Comparison of ENCODE assay signal across 5 cellular contexts in genomic region chr7:144264692-144265091, GRCh38. TPM values are rescaled to one million over a fixed set of nuclear protein-coding genes. Genes with fewer than 3 reads are reported as not detected.
"Had no signal": no experiment of that assay in that cellular context is flagged by ENCODE, and none has a peak within 500 bp of the region (broad histone marks: within the 10 kb centered on the region; RNA-seq: fewer than 3 reads in every experiment).

A gene with protein sequence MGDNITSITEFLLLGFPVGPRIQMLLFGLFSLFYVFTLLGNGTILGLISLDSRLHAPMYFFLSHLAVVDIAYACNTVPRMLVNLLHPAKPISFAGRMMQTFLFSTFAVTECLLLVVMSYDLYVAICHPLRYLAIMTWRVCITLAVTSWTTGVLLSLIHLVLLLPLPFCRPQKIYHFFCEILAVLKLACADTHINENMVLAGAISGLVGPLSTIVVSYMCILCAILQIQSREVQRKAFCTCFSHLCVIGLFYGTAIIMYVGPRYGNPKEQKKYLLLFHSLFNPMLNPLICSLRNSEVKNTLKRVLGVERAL (minus strand): TSS chr7:144264792. CDS start chr7:144259628, 5,164 bp downstream.

RNA-seq across cellular contexts. Expression of the gene that starts here (rescaled TPM):
- total RNA-seq: HepG2, HT1080, IMR-90, NCI-H460, SJCRH30 had no signal
- polyA plus RNA-seq: HepG2, IMR-90 had no signal
